In genomic region chr1:60745444-60745843, GRCh38 we compare ENCODE assay signal across 19 cellular contexts.
DNase-seq lines count a peak whose midpoint lies in the region; ATAC-seq and TF ChIP-seq lines count a peak whose summit lies in the region.
"Had no signal": no experiment of that assay in that cellular context is flagged by ENCODE, and none has a peak within 500 bp of the region (broad histone marks: within the 10 kb centered on the region; RNA-seq: fewer than 3 reads in every experiment).

No MANE protein-coding gene starts in this region.

- H3K4me3 Mint-ChIP-seq in nephron progenitor cell: no peak overlapping the region
- H3K4me3 Mint-ChIP-seq: CD4-positive, alpha-beta T cell; T-helper 17 cell had no signal

- H3K4me1 Mint-ChIP-seq in nephron progenitor cell: peaks cover 18% of the 10 kb centered on the region
- H3K4me1 Mint-ChIP-seq: T-helper 17 cell had no signal

- DNase-seq in NCI-H748 (lab: John Stamatoyannopoulos, UW; ENCODE audit: unreplicated experiment) (peak; percentile 48), NCI-H748 treated with DMSO at 0.1 percent for 48 hours (lab: John Stamatoyannopoulos, UW) (no peak), nephron progenitor cell (no peak)
- no peak for DNase-seq in activated T-cell treated with anti-CD3 and anti-CD28 coated beads, Interleukin-2, amount 50 U/mL, for 1 hour
- DNase-seq: CD4-positive, alpha-beta T cell; COR-L47; DMS79 treated with DMSO at 0.1 percent for 48 hours; H7; KBM-7; NCI-H187; NCI-H2107; NCI-H510A; NCI-H82; SW 1271; T-helper 17 cell had no signal

- H3K27me3 Mint-ChIP-seq in nephron progenitor cell (ENCODE audit: low read depth, poor library complexity): no peaks in the 10 kb centered on the region
- H3K27me3 Mint-ChIP-seq: CD4-positive, alpha-beta T cell; T-helper 17 cell had no signal

- no peak for TF ChIP-seq CTCF in nephron progenitor cell (IDR thresholded peaks at IDR 0.05)

- peaks cover 8% of the 10 kb centered on the region for H3K9me3 Mint-ChIP-seq in nephron progenitor cell
- H3K9me3 Mint-ChIP-seq: CD4-positive, alpha-beta T cell had no signal

- ATAC-seq in SK-N-SH treated with all-trans-retinoic acid at 6 μM for 48 hours (no peak), GM21825 (IDR thresholded peaks at IDR 0.05; ENCODE audit: unreplicated experiment) (no peak), HG03460 (IDR thresholded peaks at IDR 0.05; ENCODE audit: unreplicated experiment) (no peak)
- ATAC-seq: A549, T-helper 17 cell had no signal

- peak overlapping the region; percentile 70 for H3K27ac Mint-ChIP-seq in nephron progenitor cell
- H3K27ac Mint-ChIP-seq: CD4-positive, alpha-beta T cell; T-helper 17 cell had no signal

- no peaks in the 10 kb centered on the region for H3K36me3 Mint-ChIP-seq in nephron progenitor cell (ENCODE audit: low read depth)

TF ChIP-seq in SK-N-SH treated with all-trans-retinoic acid at 6 μM for 48 hours, 23 proteins besides CTCF, POLR2A, EP300 and RAD21:
- TF ChIP-seq TOX (CRISPR knock-in tag; IDR thresholded peaks at IDR 0.05; ENCODE audit: borderline replicate concordance): no peak
- peak; percentile 33; the same call in 1 of the 2 replicates for TF ChIP-seq TSHZ2 (CRISPR knock-in tag; IDR thresholded peaks at IDR 0.05)
